In the genomic region with DNA sequence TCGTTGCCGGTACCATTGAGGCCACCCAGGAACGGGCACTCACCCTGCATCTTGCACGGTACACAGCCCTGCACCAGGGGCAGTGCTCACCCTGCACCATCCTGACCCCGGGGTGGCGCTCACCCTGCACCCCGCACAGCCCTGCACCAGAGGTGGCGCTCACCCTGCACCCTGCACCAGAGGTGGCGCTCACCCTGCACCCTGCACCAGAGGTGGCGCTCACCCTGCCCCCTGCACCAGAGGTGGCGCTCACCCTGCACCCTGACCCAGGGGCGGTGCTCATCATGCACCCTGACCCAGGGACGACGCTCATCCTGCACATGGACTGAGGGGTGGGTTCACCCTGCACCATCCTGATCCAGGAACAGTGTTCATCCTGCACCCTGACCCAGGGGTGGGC, we compare ENCODE assay signal across 28 cellular contexts. TPM values are rescaled to one million over a fixed set of nuclear protein-coding genes. Genes with fewer than 3 reads are reported as not detected.
A peak's percentile ranks its signal among the peaks of the same experiment; 100 is the strongest.
DNase-seq lines count a peak whose midpoint lies in the region; ATAC-seq, FAIRE-seq and TF ChIP-seq lines count a peak whose summit lies in the region.
"Had no signal": no experiment of that assay in that cellular context is flagged by ENCODE, and none has a peak within 500 bp of the region (broad histone marks: within the 10 kb centered on the region; RNA-seq: fewer than 3 reads in every experiment).

No MANE protein-coding gene starts in this region.

- H4K12ac ChIP-seq in trophoblast cell (ENCODE audit: low read depth, low read length), result no peak overlapping the region

- no peak overlapping the region for H3K27ac ChIP-seq in A549
- H3K27ac ChIP-seq in DND-41 (ENCODE audit: low read length), result no peak overlapping the region
- H3K27ac ChIP-seq in trophoblast cell (ENCODE audit: low read depth, low read length), result no peak overlapping the region
- H3K27ac ChIP-seq in colonic mucosa, result no peak overlapping the region
- H3K27ac ChIP-seq: HL-60, PC-9 had no signal

- peak overlapping the region; percentile 15 for H3K18ac ChIP-seq in trophoblast cell (ENCODE audit: low read length)

- H3K4me3 Mint-ChIP-seq in WTC11, result no peak overlapping the region
- H3K4me3 Mint-ChIP-seq: CD14-positive monocyte; CD8-positive, alpha-beta memory T cell had no signal

- no peaks in the 10 kb centered on the region for H3K79me1 ChIP-seq in trophoblast cell (ENCODE audit: low read length)

- H3K4me3 ChIP-seq in A549 (no peak overlapping the region), DND-41 (ENCODE audit: low read depth in 1 of 2, low read length in 2 of 2) (no peak overlapping the region), trophoblast cell (ENCODE audit: low read depth, low read length) (peak overlapping the region; percentile 18), colonic mucosa (no peak overlapping the region), MG63 (no peak overlapping the region)
- H3K4me3 ChIP-seq: PC-9 had no signal

- no peak overlapping the region for H2BK120ac ChIP-seq in trophoblast cell (ENCODE audit: insufficient read depth, low read length, poor library complexity)

- no peak overlapping the region for H2AK5ac ChIP-seq in trophoblast cell (ENCODE audit: low read length)

- H3K9me3 Mint-ChIP-seq in WTC11, result no peaks in the 10 kb centered on the region
- H3K9me3 Mint-ChIP-seq: CD8-positive, alpha-beta memory T cell had no signal

- H3K4me1 ChIP-seq in A549 (peaks cover 6% of the 10 kb centered on the region), DND-41 (ENCODE audit: insufficient read depth, low read length) (peaks cover 11% of the 10 kb centered on the region), trophoblast cell (ENCODE audit: control insufficient read depth in 1 of 2, insufficient read depth in 2 of 2, low read length in 2 of 2) (peaks cover 0 to 2% of the 10 kb centered on the region in 2 experiments), colonic mucosa (no peaks in the 10 kb centered on the region)
- H3K4me1 ChIP-seq: BE2C had no signal

- no peak overlapping the region for H3K14ac ChIP-seq in trophoblast cell (ENCODE audit: low read length)

- no peak overlapping the region for H4K8ac ChIP-seq in trophoblast cell (ENCODE audit: low read depth, low read length)

- H3K36me3 ChIP-seq in DND-41 (ENCODE audit: insufficient read depth, low read length) (peaks cover 51% of the 10 kb centered on the region), trophoblast cell (ENCODE audit: control insufficient read depth in 1 of 2, insufficient read depth in 2 of 2, low read length in 2 of 2) (peaks cover 37 to 49% of the 10 kb centered on the region in 2 experiments), colonic mucosa (peaks cover 25% of the 10 kb centered on the region), MG63 (peaks cover 25% of the 10 kb centered on the region)

- H3K36me3 Mint-ChIP-seq in WTC11, result peaks cover 41% of the 10 kb centered on the region

- H3K23ac ChIP-seq in trophoblast cell (ENCODE audit: low read length), result no peak overlapping the region

- intact Hi-C loops in colonic mucosa (cut with DNase I), result no loop called here

- H2AFZ ChIP-seq in DND-41 (ENCODE audit: low read depth, low read length), result no peak overlapping the region
- no peak overlapping the region for H2AFZ ChIP-seq in trophoblast cell (ENCODE audit: insufficient read depth, low read length, poor library complexity)
- H2AFZ ChIP-seq: PC-9 had no signal

- TF ChIP-seq POLR2A in A549 (IDR thresholded peaks at IDR 0.05; ENCODE audit: low read length), result no peak

- H3K4me2 ChIP-seq in A549, result no peak overlapping the region
- no peak overlapping the region for H3K4me2 ChIP-seq in DND-41 (ENCODE audit: insufficient read depth, low read length)
- H3K4me2 ChIP-seq in trophoblast cell (ENCODE audit: low read length), result no peak overlapping the region
- H3K4me2 ChIP-seq: PC-9 had no signal

- H3K9ac ChIP-seq in DND-41 (ENCODE audit: low read depth, low read length) (no peak overlapping the region), trophoblast cell (ENCODE audit: low read length) (no peak overlapping the region), colonic mucosa (ENCODE audit: low read depth in 2 of 2, low read length in 2 of 2) (no peak overlapping the region)

- peaks cover 43% of the 10 kb centered on the region for H4K20me1 ChIP-seq in DND-41 (ENCODE audit: insufficient read depth, low read length)

- H3K9me3 ChIP-seq in A549, result no peaks in the 10 kb centered on the region
- no peaks in the 10 kb centered on the region for H3K9me3 ChIP-seq in DND-41 (ENCODE audit: insufficient read depth, low read length, severe bottlenecking)
- H3K9me3 ChIP-seq in trophoblast cell (ENCODE audit: insufficient read depth, low read depth, low read length), result no peaks in the 10 kb centered on the region
- H3K9me3 ChIP-seq in colonic mucosa, result no peaks in the 10 kb centered on the region
- H3K9me3 ChIP-seq in MG63, result no peaks in the 10 kb centered on the region
- H3K9me3 ChIP-seq: BE2C had no signal

- no peak overlapping the region for H3K27ac Mint-ChIP-seq in WTC11
- H3K27ac Mint-ChIP-seq: CD8-positive, alpha-beta memory T cell had no signal

- 98% methylated on average over 5 of the region's 14 CpGs for WGBS in A549 (ENCODE audit: missing lambda C conversion rate)
- no CpG with 5 or more reads among the region's 14 CpGs for WGBS in trophoblast cell (ENCODE audit: extremely low coverage, insufficient coverage, insufficient read length)

- peaks cover 5% of the 10 kb centered on the region for H3K4me1 Mint-ChIP-seq in WTC11

- no peak for TF ChIP-seq CTCF in A549 (IDR thresholded peaks at IDR 0.05)
- TF ChIP-seq CTCF in DND-41 (IDR thresholded peaks at IDR 0.05; ENCODE audit: borderline replicate concordance, extremely low read depth, low read length, poor library complexity, severe bottlenecking), result no peak
- TF ChIP-seq CTCF in WTC11 (IDR thresholded peaks at IDR 0.05), result no peak
- TF ChIP-seq CTCF in colonic mucosa (IDR thresholded peaks at IDR 0.05), result no peak

- no peak overlapping the region for H3K4ac ChIP-seq in trophoblast cell (ENCODE audit: low read depth, low read length)

- CTCF ChIA-PET in A549 (lab: Yijun Ruan, JAX), result interaction anchor here (0.8 to 2.6 kb wide), 5 partner anchors 8 to 159 kb away, joined by 4 to 18 read pairs (median 4); no protein-coding TSS in a partner anchor
- CTCF ChIA-PET in WTC11 (lab: Charles Lee), result interaction anchor here (0.5 to 1.6 kb wide), 2 partner anchors 27 to 45 kb away, joined by 3 to 4 read pairs; no protein-coding TSS in a partner anchor

- no peak overlapping the region for H2BK12ac ChIP-seq in trophoblast cell (ENCODE audit: low read length)

- H4K91ac ChIP-seq in trophoblast cell (ENCODE audit: low read depth, low read length), result no peak overlapping the region

- ATAC-seq in A549 (peak; percentile 34 to 55; a peak in 4 of 6 replicates), DND-41 (ENCODE audit: insufficient read depth, low read depth) (peak; percentile 33; the same call in 1 of the 3 replicates), WTC11 (no peak), HG03565 (IDR thresholded peaks at IDR 0.05; ENCODE audit: unreplicated experiment) (no peak)

- no peak for TF ChIP-seq RAD21 in A549 (conservative IDR thresholded peaks at IDR 0.05 in 1 of 2, IDR thresholded peaks at IDR 0.05 in 1 of 2)

- H3K27me3 Mint-ChIP-seq in WTC11 (ENCODE audit: low read depth), result no peaks in the 10 kb centered on the region
- H3K27me3 Mint-ChIP-seq: CD8-positive, alpha-beta memory T cell had no signal

- FAIRE-seq in A549 (lab: Jason Lieb, UNC), result no peak
- FAIRE-seq: GM12891, H1 had no signal

- H3K79me2 ChIP-seq in DND-41 (ENCODE audit: insufficient read depth, low read length), result peaks cover 46% of the 10 kb centered on the region
- no peaks in the 10 kb centered on the region for H3K79me2 ChIP-seq in trophoblast cell (ENCODE audit: control insufficient read depth, insufficient read depth, low read length, poor library complexity)

- TF ChIP-seq EP300 in A549 (IDR thresholded peaks at IDR 0.05), result no peak

- no peak overlapping the region for H2BK5ac ChIP-seq in trophoblast cell (ENCODE audit: low read depth, low read length, poor library complexity)

- H3K27me3 ChIP-seq in DND-41 (ENCODE audit: insufficient read depth, low read length, poor library complexity) (no peaks in the 10 kb centered on the region), trophoblast cell (ENCODE audit: insufficient read depth, low read length) (no peaks in the 10 kb centered on the region), colonic mucosa (no peaks in the 10 kb centered on the region), MG63 (no peaks in the 10 kb centered on the region)
- H3K27me3 ChIP-seq: BE2C had no signal

- POLR2A ChIA-PET in A549 (lab: Yijun Ruan, JAX) (no interaction called here), WTC11 (lab: Charles Lee) (no interaction called here)

- no peak for DNase-seq in A549 (ENCODE audit: low read depth in 1 of 2, low spot score in 1 of 2)
- DNase-seq in DND-41, result no peak
- DNase-seq in WTC11 (ENCODE audit: low spot score), result no peak
- no peak for DNase-seq in trophoblast cell
- no peak for DNase-seq in colonic mucosa
- DNase-seq in MG63, result no peak
- DNase-seq: BE2C; CD8-positive, alpha-beta memory T cell; DMS 273 treated with DMSO at 0.1 percent for 48 hours; DMS79; GF-D8; HCEC 1CT; Karpas-422; NCI-H2029 treated with DMSO at 0.1 percent for 48 hours; NCI-H446 treated with DMSO at 0.1 percent for 48 hours; NCI-H526; NCI-H82; NK-92 treated with Interleukin-12 subunit alpha and Interleukin-12 subunit beta, amount 100 ng/mL, for 24 hours; PC-9; SHP77 had no signal

RNA-seq across cellular contexts. Expression of a gene that starts 6.4 kb away (rescaled TPM):
- polyA plus RNA-seq in A549 (2011; rRNA removed) (44.5 and 44.9 TPM in 2 replicates), A549 (2017; fragmentation: RNase III; extraction: RNeasy Plus Mini Kit Qiagen cat#74134 plus additional on column Dnase treatment) (32.5 to 35.0 TPM (median 33.6 TPM) in 3 replicates)
- 35.7 and 43.6 TPM in 2 replicates for polyA plus RNA-seq in A549 (2012; cell fraction: cytosol; rRNA removed)
- polyA plus RNA-seq in A549 (2012; cell fraction: nucleus; rRNA removed), result 68.0 and 91.7 TPM in 2 replicates
- polyA minus RNA-seq in A549 (2011; rRNA and poly(A)+ RNA removed), result 57.5 and 75.3 TPM in 2 replicates
- total RNA-seq in WTC11 (2021) (53.2 to 62.5 TPM (median 53.8 TPM) in 3 replicates), colonic mucosa (10 to 100 TPM; 64.7 to 67.5 TPM)
- polyA plus RNA-seq in trophoblast cell (2013), result 32.7 and 32.8 TPM in 2 replicates
- 58.6 and 80.8 TPM in 2 replicates for total RNA-seq in MG63 (2014; rRNA removed; shearing (Covaris generic); ENCODE audit: low replicate concordance)

RNA-seq across cellular contexts. Expression of a gene that starts 6.5 kb away (rescaled TPM):
- polyA plus RNA-seq in A549 (2011; rRNA removed), result 39.4 and 40.2 TPM in 2 replicates
- 95.1 and 97.8 TPM in 2 replicates for polyA plus RNA-seq in A549 (2012; cell fraction: cytosol; rRNA removed)
- 61.6 and 72.9 TPM in 2 replicates for polyA plus RNA-seq in A549 (2012; cell fraction: nucleus; rRNA removed)
- polyA plus RNA-seq in A549 (2017; fragmentation: RNase III; extraction: RNeasy Plus Mini Kit Qiagen cat#74134 plus additional on column Dnase treatment), result 41.1 to 43.6 TPM (median 41.7 TPM) in 3 replicates
- polyA minus RNA-seq in A549 (2011; rRNA and poly(A)+ RNA removed), result 22.7 and 23.3 TPM in 2 replicates
- 69.6 to 86.4 TPM (median 73.2 TPM) in 3 replicates for total RNA-seq in WTC11 (2021)
- 16.2 and 17.1 TPM in 2 replicates for polyA plus RNA-seq in trophoblast cell (2013)
- 10 to 100 TPM; 53.9 to 78.2 TPM for total RNA-seq in colonic mucosa
- 42.0 and 75.7 TPM in 2 replicates for total RNA-seq in MG63 (2014; rRNA removed; shearing (Covaris generic); ENCODE audit: low replicate concordance)

RNA-seq across cellular contexts. Expression of a gene that starts 25.6 kb away (rescaled TPM):
- polyA plus RNA-seq in A549 (2011; rRNA removed) (1.4 TPM in 2 replicates), A549 (2017; fragmentation: RNase III; extraction: RNeasy Plus Mini Kit Qiagen cat#74134 plus additional on column Dnase treatment) (4.1 to 5.2 TPM (median 4.4 TPM) in 3 replicates)
- polyA plus RNA-seq in A549 (2012; cell fraction: cytosol; rRNA removed), result 2.2 and 4.0 TPM in 2 replicates
- polyA plus RNA-seq in A549 (2012; cell fraction: nucleus; rRNA removed), result 39.8 and 45.3 TPM in 2 replicates
- 0.66 and 1.2 TPM in 2 replicates for polyA minus RNA-seq in A549 (2011; rRNA and poly(A)+ RNA removed)
- total RNA-seq in WTC11 (2021) (7.2 to 9.5 TPM (median 7.2 TPM) in 3 replicates), colonic mucosa (1 to 10 TPM; 3.7 to 5.7 TPM)
- 16.9 and 18.0 TPM in 2 replicates for polyA plus RNA-seq in trophoblast cell (2013)
- total RNA-seq in MG63 (2014; rRNA removed; shearing (Covaris generic); ENCODE audit: low replicate concordance), result 0.52 and 1.5 TPM in 2 replicates

RNA-seq across cellular contexts. Expression of a gene that starts 34.5 kb away (rescaled TPM):
- 0.28 and 0.30 TPM in 2 replicates for polyA plus RNA-seq in A549 (2011; rRNA removed)
- polyA plus RNA-seq in A549 (2012; cell fraction: cytosol; rRNA removed), result 0.46 and 0.88 TPM in 2 replicates
- 1.0 and 1.3 TPM in 2 replicates for polyA plus RNA-seq in A549 (2012; cell fraction: nucleus; rRNA removed)
- 0.63 to 0.89 TPM (median 0.73 TPM) in 3 replicates for polyA plus RNA-seq in A549 (2017; fragmentation: RNase III; extraction: RNeasy Plus Mini Kit Qiagen cat#74134 plus additional on column Dnase treatment)
- polyA minus RNA-seq in A549 (2011; rRNA and poly(A)+ RNA removed), result 0.34 and 0.62 TPM in 2 replicates
- total RNA-seq in WTC11 (2021), result 0.63 to 1.8 TPM (median 1.4 TPM) in 3 replicates
- polyA plus RNA-seq in trophoblast cell (2013), result 0.11 and 0.19 TPM in 2 replicates
- 1 to 10 TPM in 1 of 2 donors, not detected in 1; 1.6 TPM for total RNA-seq in colonic mucosa
- not detected in 2 replicates for total RNA-seq in MG63 (2014; rRNA removed; shearing (Covaris generic); ENCODE audit: low replicate concordance)
- total RNA-seq: M059J, PC-9, RPMI7951, SK-MEL-5 had no signal
- polyA plus RNA-seq: CD14-positive monocyte had no signal

RNA-seq across cellular contexts. Expression of a gene that starts 44.9 kb away (rescaled TPM):
- polyA plus RNA-seq in A549 (2011; rRNA removed) (0.13 TPM in 1 of 2 replicates, not detected in the other), A549 (2017; fragmentation: RNase III; extraction: RNeasy Plus Mini Kit Qiagen cat#74134 plus additional on column Dnase treatment) (not detected in 3 replicates)
- polyA plus RNA-seq in A549 (2012; cell fraction: cytosol; rRNA removed), result not detected in 2 replicates
- not detected in 2 replicates for polyA plus RNA-seq in A549 (2012; cell fraction: nucleus; rRNA removed)
- polyA minus RNA-seq in A549 (2011; rRNA and poly(A)+ RNA removed), result not detected in 2 replicates
- total RNA-seq in WTC11 (2021) (0.31 to 0.48 TPM in 2 of 3 replicates, not detected in the other), colonic mucosa (10 to 100 TPM; 15.0 to 99.3 TPM)
- 0.21 TPM in 2 replicates for polyA plus RNA-seq in trophoblast cell (2013)
- total RNA-seq in MG63 (2014; rRNA removed; shearing (Covaris generic); ENCODE audit: low replicate concordance), result not detected in 2 replicates
- total RNA-seq: CD8-positive, alpha-beta memory T cell; H1; M059J; PC-9; RPMI7951; SK-MEL-5 had no signal
- polyA plus RNA-seq: CD14-positive monocyte; CD8-positive, alpha-beta memory T cell had no signal

Comparison
In these comparisons a context has a peak if more than half of its experiments do, and no peak if none do; other contexts are left out.
1. ATAC-seq: peak in A549 (2 of 2) and DND-41 (single experiment); none in WTC11 (single experiment) and HG03565 (single experiment).